18 cellular contexts compared by ENCODE assay signal in genomic region chr4:169934794-169935400, GRCh38.
"Had no signal": no experiment of that assay in that cellular context is flagged by ENCODE, and none has a peak within 500 bp of the region (broad histone marks: within the 10 kb centered on the region; RNA-seq: fewer than 3 reads in every experiment).

No MANE protein-coding gene starts in this region.

- H3K27ac ChIP-seq: cardiac muscle cell, neutrophil, pancreas, sigmoid colon had no signal

- H3K36me3 ChIP-seq: cardiac muscle cell, neutrophil, pancreas, sigmoid colon had no signal

- H3K4me1 ChIP-seq: pancreas, sigmoid colon had no signal

- H3K4me3 Mint-ChIP-seq: activated CD4-positive, alpha-beta memory T cell treated with anti-CD3 and anti-CD28 coated beads, Interleukin-2, amount 10 ng/mL, durations not matched to agents 7 days and 5 days; activated CD8-positive, alpha-beta memory T cell treated with anti-CD3 and anti-CD28 coated beads, Interleukin-2, amount 10 ng/mL, durations not matched to agents 7 days and 5 days; activated naive CD8-positive, alpha-beta T cell; stimulated activated naive B cell treated with anti-CD40 and anti-IgM and Interleukin-4, amounts not matched to agents 10 μg/mL and 1 μg/mL and 100 μg/mL, for 72 hours had no signal

- H3K4me3 ChIP-seq: cardiac muscle cell, lung, pancreas, sigmoid colon had no signal

- H3K27ac Mint-ChIP-seq: activated CD4-positive, alpha-beta memory T cell treated with anti-CD3 and anti-CD28 coated beads, Interleukin-2, amount 10 ng/mL, durations not matched to agents 7 days and 5 days; activated CD8-positive, alpha-beta memory T cell treated with anti-CD3 and anti-CD28 coated beads, Interleukin-2, amount 10 ng/mL, durations not matched to agents 7 days and 5 days; activated naive CD8-positive, alpha-beta T cell; stimulated activated naive B cell treated with anti-CD40 and anti-IgM and Interleukin-4, amounts not matched to agents 10 μg/mL and 1 μg/mL and 100 μg/mL, for 72 hours had no signal

- H3K9me3 ChIP-seq: neutrophil, pancreas, sigmoid colon had no signal

- H3K27me3 Mint-ChIP-seq: activated CD4-positive, alpha-beta memory T cell treated with anti-CD3 and anti-CD28 coated beads, Interleukin-2, amount 10 ng/mL, durations not matched to agents 7 days and 5 days; activated CD8-positive, alpha-beta memory T cell treated with anti-CD3 and anti-CD28 coated beads, Interleukin-2, amount 10 ng/mL, durations not matched to agents 7 days and 5 days; activated naive CD8-positive, alpha-beta T cell; stimulated activated naive B cell treated with anti-CD40 and anti-IgM and Interleukin-4, amounts not matched to agents 10 μg/mL and 1 μg/mL and 100 μg/mL, for 72 hours had no signal

- H3K27me3 ChIP-seq: cardiac muscle cell, neutrophil, sigmoid colon had no signal

- ATAC-seq: activated CD8-positive, alpha-beta memory T cell treated with anti-CD3 and anti-CD28 coated beads, Interleukin-2, amount 10 ng/mL, durations not matched to agents 7 days and 5 days; left lobe of liver; pancreas; stimulated activated naive B cell treated with anti-CD40 and anti-IgM and Interleukin-4, amounts not matched to agents 10 μg/mL and 1 μg/mL and 100 μg/mL, for 72 hours had no signal

- H3K36me3 Mint-ChIP-seq: activated CD8-positive, alpha-beta memory T cell treated with anti-CD3 and anti-CD28 coated beads, Interleukin-2, amount 10 ng/mL, durations not matched to agents 7 days and 5 days; activated naive CD8-positive, alpha-beta T cell; stimulated activated naive B cell treated with anti-CD40 and anti-IgM and Interleukin-4, amounts not matched to agents 10 μg/mL and 1 μg/mL and 100 μg/mL, for 72 hours had no signal

- H3K4me1 Mint-ChIP-seq: activated CD4-positive, alpha-beta memory T cell treated with anti-CD3 and anti-CD28 coated beads, Interleukin-2, amount 10 ng/mL, durations not matched to agents 7 days and 5 days; activated CD8-positive, alpha-beta memory T cell treated with anti-CD3 and anti-CD28 coated beads, Interleukin-2, amount 10 ng/mL, durations not matched to agents 7 days and 5 days; stimulated activated naive B cell treated with anti-CD40 and anti-IgM and Interleukin-4, amounts not matched to agents 10 μg/mL and 1 μg/mL and 100 μg/mL, for 72 hours had no signal

- H3K9me3 Mint-ChIP-seq: activated CD4-positive, alpha-beta memory T cell treated with anti-CD3 and anti-CD28 coated beads, Interleukin-2, amount 10 ng/mL, durations not matched to agents 7 days and 5 days had no signal

- DNase-seq: activated CD4-positive, alpha-beta memory T cell treated with anti-CD3 and anti-CD28 coated beads, Interleukin-2, amount 10 ng/mL, durations not matched to agents 7 days and 5 days; activated CD4-positive, alpha-beta T cell treated with anti-CD3 and anti-CD28 coated beads for 48 hours; activated CD8-positive, alpha-beta memory T cell treated with anti-CD3 and anti-CD28 coated beads, Interleukin-2, amount 10 ng/mL, durations not matched to agents 7 days and 5 days; dermis blood vessel endothelial cell; effector memory CD4-positive, alpha-beta T cell; foreskin fibroblast; glutamatergic neuron; hypothalamus; kidney; pancreas; sigmoid colon; stimulated activated naive B cell treated with anti-CD40 and anti-IgM and Interleukin-4, amounts not matched to agents 10 μg/mL and 1 μg/mL and 100 μg/mL, for 72 hours; T-helper 2 cell had no signal
